Comparison of ENCODE assay signal across 8 cellular contexts in genomic region chr22:49853981-49854791, GRCh38. TPM values are rescaled to one million over a fixed set of nuclear protein-coding genes. Genes with fewer than 3 reads are reported as not detected.
A peak's percentile ranks its signal among the peaks of the same experiment; 100 is the strongest.
DNase-seq lines count a peak whose midpoint lies in the region; ATAC-seq, FAIRE-seq and TF ChIP-seq lines count a peak whose summit lies in the region.

No MANE protein-coding gene starts in this region.

- peak overlapping the region; percentile 82 for H3K4me3 ChIP-seq in AG10803 (ENCODE audit: low read length)
- H3K4me3 ChIP-seq in lower leg skin (ENCODE audit: low read depth, poor library complexity, severe bottlenecking), result peak overlapping the region; percentile 27
- H3K4me3 ChIP-seq in tibial artery, result peak overlapping the region; percentile 59 to 89

- peak; percentile 24 for DNase-seq in AG10803 (ENCODE audit: low read depth)
- DNase-seq in GM18507 (ENCODE audit: extremely low spot score, insufficient read length, low read depth), result no peak
- peak; percentile 26 for DNase-seq in cerebellum (ENCODE audit: low spot score)
- peak in 1 of 2 donors; percentile 88 for DNase-seq in lower leg skin (ENCODE audit: low spot score in 2 of 2)
- no peak for DNase-seq in tibial artery
- DNase-seq in NCI-H1092 treated with DMSO at 0.1 percent for 48 hours (lab: John Stamatoyannopoulos, UW), result no peak

- peak; percentile 68 for FAIRE-seq in GM18507 (lab: Jason Lieb, UNC)

- no peaks in the 10 kb centered on the region for H3K9me3 ChIP-seq in tibial artery

- H3K27ac ChIP-seq in tibial artery, result peak overlapping the region; percentile 56 to 69

- WGBS in lower leg skin, 2 donors, result 0 to 1% methylated on average over 24 to 58 of the region's 99 CpGs

- TF ChIP-seq POLR2A in lower leg skin (IDR thresholded peaks at IDR 0.05), result no peak

- no peaks in the 10 kb centered on the region for H3K36me3 ChIP-seq in tibial artery

- TF ChIP-seq CTCF in AG10803 (conservative IDR thresholded peaks at IDR 0.05; ENCODE audit: low read length), result no peak
- TF ChIP-seq CTCF in lower leg skin (IDR thresholded peaks at IDR 0.05), result no peak
- no peak for TF ChIP-seq CTCF in tibial artery (IDR thresholded peaks at IDR 0.05)

- H3K27me3 ChIP-seq in tibial artery, result peaks cover 0 to 16% of the 10 kb centered on the region in 2 donors

- H3K4me1 ChIP-seq in tibial artery, result peaks cover 0 to 37% (median 30%) of the 10 kb centered on the region in 4 donors

- intact Hi-C loops in lower leg skin (cut with DNase I; ENCODE audit: low total_unique reads), result no loop called here
- intact Hi-C loops in tibial artery (cut with DNase I; ENCODE audit: low total_unique reads), result loop anchor here (5.0 kb wide), 1 partner anchor 63 kb away; the partner anchor contains the start of genes ALG12 and CRELD2

- ATAC-seq in HG02943 (IDR thresholded peaks at IDR 0.05; ENCODE audit: low read depth, unreplicated experiment), result peak; percentile 18

TF ChIP-seq in PFSK-1, 5 proteins besides CTCF, POLR2A, EP300 and RAD21:
- TF ChIP-seq POLR2AphosphoS5 (IDR thresholded peaks at IDR 0.05; ENCODE audit: low read depth, low read length), result no peak
- no peak for TF ChIP-seq REST (IDR thresholded peaks at IDR 0.05; ENCODE audit: insufficient read depth in 1 of 2, low read depth in 2 of 2, low read length in 2 of 2)
- TF ChIP-seq SIN3A (IDR thresholded peaks at IDR 0.05; ENCODE audit: borderline replicate concordance, insufficient read depth, low read length), result 0 out of 2 replicates have a peak, but pooled peaks have one; percentile 16

RNA-seq across cellular contexts. Expression of gene ZBED4, which starts 0.5 kb away (rescaled TPM):
- 17.9 TPM for polyA plus RNA-seq in PFSK-1 (2012; ENCODE audit: insufficient read length, low read depth)
- 23.1 TPM for total RNA-seq in cerebellum
- 10 to 100 TPM in 1 of 4 donors, 1 to 10 TPM in 3; 8.6 to 11.6 (median 9.6) TPM for total RNA-seq in lower leg skin

RNA-seq across cellular contexts. Expression of gene BRD1, which starts 26.5 kb away (rescaled TPM):
- polyA plus RNA-seq in PFSK-1 (2012; ENCODE audit: insufficient read length, low read depth), result 22.5 TPM
- total RNA-seq in cerebellum, result 36.5 TPM
- total RNA-seq in lower leg skin, result 100 to 1,000 TPM in 2 of 4 donors, 10 to 100 TPM in 2; 64.8 to 104 (median 89.8) TPM

Comparison
In these comparisons a context has a peak if more than half of its experiments do, and no peak if none do; other contexts are left out.
1. DNase-seq: peak in AG10803 (single experiment) and cerebellum (single experiment); none in GM18507 (single experiment), tibial artery (0 of 2) and NCI-H1092 treated with DMSO at 0.1 percent for 48 hours (single experiment).
2. H3K4me3 ChIP-seq: peak in every context shown above with its lines; median percentile 82 in AG10803; 74 in tibial artery; 27 in lower leg skin.